28 cellular contexts compared by ENCODE assay signal in genomic region chr14:34252227-34252626, GRCh38.
A peak's percentile ranks its signal among the peaks of the same experiment; 100 is the strongest.
DNase-seq lines count a peak whose midpoint lies in the region; ATAC-seq and TF ChIP-seq lines count a peak whose summit lies in the region.
"Had no signal": no experiment of that assay in that cellular context is flagged by ENCODE, and none has a peak within 500 bp of the region (broad histone marks: within the 10 kb centered on the region; RNA-seq: fewer than 3 reads in every experiment).

No MANE protein-coding gene starts in this region.

- DNase-seq in T1000 (lab: John Stamatoyannopoulos, UW) (peak; percentile 5), glomerular endothelial cell (ENCODE audit: extremely low read depth, low read depth, low spot score) (peak; percentile 62), psoas muscle (no peak), DMS53 treated with DMSO at 0.1 percent for 48 hours (lab: John Stamatoyannopoulos, UW; ENCODE audit: unreplicated experiment) (no peak)
- DNase-seq in activated naive CD8-positive, alpha-beta T cell treated with anti-CD3 and anti-CD28 coated beads, Interleukin-2, amount 50 U/mL, for 24 hours, result no peak
- DNase-seq in activated CD4-positive, alpha-beta T cell treated with anti-CD3 and anti-CD28 coated beads for 36 hours, result no peak
- DNase-seq: activated CD4-positive, alpha-beta T cell treated with anti-CD3 and anti-CD28 coated beads for 48 hours; activated naive CD4-positive, alpha-beta T cell treated with anti-CD3 and anti-CD28 coated beads for 36 hours; activated T-cell treated with anti-CD3 and anti-CD28 coated beads, Interleukin-2, amount 50 U/mL, for 72 hours; anterior cingulate cortex; BE2C; Caco-2; effector CD4-positive, alpha-beta T cell; esophagus squamous epithelium; Karpas-422; left lung; NCI-H1092 treated with DMSO at 0.1 percent for 48 hours; NCI-H2029; NCI-H345; OCI-M1; stimulated activated CD4-positive, alpha-beta T cell treated with anti-CD3 and anti-CD28 coated beads, Interleukin-12 subunit alpha, Interleukin-12 subunit beta, amount 100 ng/mL, for 4 hours; T-cell; upper lobe of left lung had no signal

- CTCF ChIA-PET in activated CD4-positive, alpha-beta T cell treated with anti-CD3 and anti-CD28 coated beads for 36 hours (lab: Charles Lee), result interaction anchor here (1.0 kb wide), 1 partner anchor 10 kb away, joined by 3 read pairs; no protein-coding TSS in a partner anchor

- no peak overlapping the region for H3K4me3 ChIP-seq in BLaER1 treated with 17β-estradiol and CSF1 and Interleukin-3, amounts not matched to agents 10 nM and 100 nM
- H3K4me3 ChIP-seq in psoas muscle, result no peak overlapping the region
- H3K4me3 ChIP-seq: esophagus squamous epithelium, GM23338, left lung, SJCRH30, upper lobe of left lung had no signal

- peak in 1 of 4 donors; percentile 74 for ATAC-seq in psoas muscle
- no peak for ATAC-seq in HG02678 (IDR thresholded peaks at IDR 0.05; ENCODE audit: unreplicated experiment)
- ATAC-seq in activated naive CD8-positive, alpha-beta T cell treated with anti-CD3 and anti-CD28 coated beads, Interleukin-2, amount 50 U/mL, for 24 hours, result no peak
- no peak for ATAC-seq in activated CD4-positive, alpha-beta T cell treated with anti-CD3 and anti-CD28 coated beads for 36 hours
- ATAC-seq: activated T-cell treated with anti-CD3 and anti-CD28 coated beads, Interleukin-2, amount 50 U/mL, for 72 hours; GM23338; left lung; T-cell had no signal

- WGBS in psoas muscle, 3 donors, result 48 to 62% (median 62%) methylated on average over 2 of the region's 2 CpGs

- H3K9me3 Mint-ChIP-seq in activated naive CD8-positive, alpha-beta T cell treated with anti-CD3 and anti-CD28 coated beads, Interleukin-2, amount 50 U/mL, for 24 hours, result no peaks in the 10 kb centered on the region
- H3K9me3 Mint-ChIP-seq in activated CD4-positive, alpha-beta T cell treated with anti-CD3 and anti-CD28 coated beads for 36 hours (ENCODE audit: low read depth), result no peaks in the 10 kb centered on the region
- H3K9me3 Mint-ChIP-seq: activated naive CD4-positive, alpha-beta T cell treated with anti-CD3 and anti-CD28 coated beads for 36 hours; activated T-cell treated with anti-CD3 and anti-CD28 coated beads, Interleukin-2, amount 50 U/mL, for 72 hours; GM23338; T-cell had no signal

- H3K9ac ChIP-seq in BLaER1 treated with 17β-estradiol and CSF1 and Interleukin-3, amounts not matched to agents 10 nM and 100 nM, result 0 out of 22 replicates have a peak overlapping the region, but pooled peaks of 1 of the 11 experiments have one; percentile 15

- no peak overlapping the region for H3K27ac Mint-ChIP-seq in activated naive CD8-positive, alpha-beta T cell treated with anti-CD3 and anti-CD28 coated beads, Interleukin-2, amount 50 U/mL, for 24 hours
- no peak overlapping the region for H3K27ac Mint-ChIP-seq in activated CD4-positive, alpha-beta T cell treated with anti-CD3 and anti-CD28 coated beads for 36 hours
- H3K27ac Mint-ChIP-seq: activated naive CD4-positive, alpha-beta T cell treated with anti-CD3 and anti-CD28 coated beads for 36 hours; activated T-cell treated with anti-CD3 and anti-CD28 coated beads, Interleukin-2, amount 50 U/mL, for 72 hours; progenitor cell of endocrine pancreas; T-cell had no signal

- peaks cover 0 to 18% (median 10%) of the 10 kb centered on the region in 10 experiments; a peak in 10 of 20 replicates for H3K4me1 ChIP-seq in BLaER1 treated with 17β-estradiol and CSF1 and Interleukin-3, amounts not matched to agents 10 nM and 100 nM
- H3K4me1 ChIP-seq in psoas muscle, result peaks cover 10% of the 10 kb centered on the region
- H3K4me1 ChIP-seq: BE2C, left lung, upper lobe of left lung had no signal

- TF ChIP-seq CTCF in psoas muscle (IDR thresholded peaks at IDR 0.05), result no peak

- H3K4me2 ChIP-seq in BLaER1 treated with 17β-estradiol and CSF1 and Interleukin-3, amounts not matched to agents 10 nM and 100 nM, result peak overlapping the region in 6 of 11 experiments; percentile 5 to 53 (median 31); a peak in 9 of 22 replicates
- H3K4me2 ChIP-seq: GM23338 had no signal

- POLR2A ChIA-PET in activated CD4-positive, alpha-beta T cell treated with anti-CD3 and anti-CD28 coated beads for 36 hours (lab: Charles Lee), result no interaction called here

- no peaks in the 10 kb centered on the region for H4K20me1 ChIP-seq in BLaER1 treated with 17β-estradiol and CSF1 and Interleukin-3, amounts not matched to agents 10 nM and 100 nM

- no peak overlapping the region for H3K4me3 Mint-ChIP-seq in activated naive CD8-positive, alpha-beta T cell treated with anti-CD3 and anti-CD28 coated beads, Interleukin-2, amount 50 U/mL, for 24 hours
- no peak overlapping the region for H3K4me3 Mint-ChIP-seq in activated CD4-positive, alpha-beta T cell treated with anti-CD3 and anti-CD28 coated beads for 36 hours
- H3K4me3 Mint-ChIP-seq: activated naive CD4-positive, alpha-beta T cell treated with anti-CD3 and anti-CD28 coated beads for 36 hours; activated T-cell treated with anti-CD3 and anti-CD28 coated beads, Interleukin-2, amount 50 U/mL, for 72 hours; GM23338; T-cell had no signal

- no peaks in the 10 kb centered on the region for H3K36me3 ChIP-seq in BLaER1 treated with 17β-estradiol and CSF1 and Interleukin-3, amounts not matched to agents 10 nM and 100 nM
- H3K36me3 ChIP-seq in psoas muscle (ENCODE audit: insufficient read depth in 1 of 2, low read depth in 1 of 2), result no peaks in the 10 kb centered on the region
- H3K36me3 ChIP-seq: BE2C, esophagus squamous epithelium, left lung, SJCRH30, upper lobe of left lung had no signal

- no peaks in the 10 kb centered on the region for H3K9me3 ChIP-seq in BLaER1 treated with 17β-estradiol and CSF1 and Interleukin-3, amounts not matched to agents 10 nM and 100 nM (replicated peaks in 1 of 11)
- no peaks in the 10 kb centered on the region for H3K9me3 ChIP-seq in psoas muscle
- H3K9me3 ChIP-seq: BE2C, Caco-2, esophagus squamous epithelium, left lung, SJCRH30, upper lobe of left lung had no signal

- no peak overlapping the region for H3K27ac ChIP-seq in BLaER1 treated with 17β-estradiol and CSF1 and Interleukin-3, amounts not matched to agents 10 nM and 100 nM
- H3K27ac ChIP-seq in psoas muscle, result peak overlapping the region; percentile 38
- H3K27ac ChIP-seq: left lung, SJCRH30, upper lobe of left lung had no signal

- intact Hi-C loops in psoas muscle (cut with DNase I), result no loop called here
- intact Hi-C loops in activated CD4-positive, alpha-beta T cell treated with anti-CD3 and anti-CD28 coated beads for 36 hours (cut with DNase I, micrococcal nuclease), result no loop called here

- H3K27me3 ChIP-seq in BLaER1 treated with 17β-estradiol and CSF1 and Interleukin-3, amounts not matched to agents 10 nM and 100 nM, result no peaks in the 10 kb centered on the region
- no peaks in the 10 kb centered on the region for H3K27me3 ChIP-seq in psoas muscle (ENCODE audit: insufficient read depth in 3 of 3, low read length in 2 of 3)
- H3K27me3 ChIP-seq: esophagus squamous epithelium, left lung, SJCRH30, upper lobe of left lung had no signal

- no peaks in the 10 kb centered on the region for H3K4me1 Mint-ChIP-seq in activated naive CD8-positive, alpha-beta T cell treated with anti-CD3 and anti-CD28 coated beads, Interleukin-2, amount 50 U/mL, for 24 hours
- no peaks in the 10 kb centered on the region for H3K4me1 Mint-ChIP-seq in activated CD4-positive, alpha-beta T cell treated with anti-CD3 and anti-CD28 coated beads for 36 hours
- H3K4me1 Mint-ChIP-seq: GM23338, T-cell had no signal

- H3K36me3 Mint-ChIP-seq in activated naive CD8-positive, alpha-beta T cell treated with anti-CD3 and anti-CD28 coated beads, Interleukin-2, amount 50 U/mL, for 24 hours (ENCODE audit: low read depth), result no peaks in the 10 kb centered on the region
- no peaks in the 10 kb centered on the region for H3K36me3 Mint-ChIP-seq in activated CD4-positive, alpha-beta T cell treated with anti-CD3 and anti-CD28 coated beads for 36 hours (ENCODE audit: low read depth)
- H3K36me3 Mint-ChIP-seq: T-cell had no signal

- H3K27me3 Mint-ChIP-seq in activated naive CD8-positive, alpha-beta T cell treated with anti-CD3 and anti-CD28 coated beads, Interleukin-2, amount 50 U/mL, for 24 hours, result peaks cover 2% of the 10 kb centered on the region
- no peaks in the 10 kb centered on the region for H3K27me3 Mint-ChIP-seq in activated CD4-positive, alpha-beta T cell treated with anti-CD3 and anti-CD28 coated beads for 36 hours
- H3K27me3 Mint-ChIP-seq: progenitor cell of endocrine pancreas had no signal

Comparison
In these comparisons a context has a peak if more than half of its experiments do, and no peak if none do; other contexts are left out.
1. DNase-seq: peak in T1000 (single experiment) and glomerular endothelial cell (single experiment); none in psoas muscle (0 of 2), activated naive CD8-positive, alpha-beta T cell treated with anti-CD3 and anti-CD28 coated beads, Interleukin-2, amount 50 U/mL, for 24 hours (single experiment), DMS53 treated with DMSO at 0.1 percent for 48 hours (single experiment) and activated CD4-positive, alpha-beta T cell treated with anti-CD3 and anti-CD28 coated beads for 36 hours (single experiment).